Comparison of ENCODE assay signal across 8 cellular contexts in the genomic region with DNA sequence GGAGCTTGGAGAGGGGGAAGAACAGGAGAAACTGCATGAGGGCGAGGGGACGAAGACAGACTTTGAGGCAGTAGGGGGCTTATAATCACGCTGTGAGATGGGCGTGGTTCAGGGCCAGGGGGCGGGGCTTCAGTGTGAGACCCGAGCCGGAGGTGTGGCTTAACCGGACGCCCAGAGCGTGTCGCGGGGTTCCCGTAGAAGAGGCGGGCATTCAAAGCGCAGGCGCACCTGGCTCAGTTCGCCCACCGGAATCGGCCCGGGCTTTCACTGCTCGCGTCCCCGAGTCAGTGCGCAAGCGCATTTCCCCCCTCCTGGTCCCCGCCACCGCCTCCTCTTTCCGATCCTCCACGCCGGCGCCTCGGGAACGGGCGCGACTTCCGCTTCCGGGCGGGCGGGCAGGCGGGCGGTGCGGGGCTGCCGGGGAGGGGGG. TPM values are rescaled to one million over a fixed set of nuclear protein-coding genes. Genes with fewer than 3 reads are reported as not detected.
DNase-seq lines count a peak whose midpoint lies in the region; ATAC-seq lines count a peak whose summit lies in the region.

No MANE protein-coding gene starts in this region.

- peak; percentile 66 for ATAC-seq in HG03432 (IDR thresholded peaks at IDR 0.05; ENCODE audit: unreplicated experiment)

- DNase-seq in Ammon's horn (ENCODE audit: low spot score) (peak; percentile 94), GM19238 (ENCODE audit: insufficient read length, low spot score) (peak; percentile 96), NCI-H460 (ENCODE audit: extremely low read depth, low read depth) (peak; percentile 93), cerebellar cortex (ENCODE audit: low spot score) (peak; percentile 97), kidney tubule cell (ENCODE audit: low spot score) (peak; percentile 96)
- peak; percentile 97 for DNase-seq in activated CD4-positive, CD25-positive, alpha-beta regulatory T cell treated with anti-CD3 and anti-CD28 coated beads, Interleukin-2, amount 50 U/mL, for 72 hours
- DNase-seq in stimulated activated CD4-positive, alpha-beta T cell treated with anti-CD3 and anti-CD28 coated beads, Interleukin-15, amount 100 ng/mL, for 48 hours (ENCODE audit: low read depth in 2 of 2): peak; percentile 98

RNA-seq across cellular contexts. Expression of a gene that starts 0.2 kb away (rescaled TPM):
- 1.1 and 1.3 TPM in 2 replicates for total RNA-seq in NCI-H460 (2014; rRNA removed; shearing (Covaris generic))
- 2.2 and 3.3 TPM in 2 replicates for polyA plus RNA-seq in NCI-H460 (2014; cell fraction: nucleus; rRNA removed)

RNA-seq across cellular contexts. Expression of a gene that starts 5.1 kb away (rescaled TPM):
- total RNA-seq in NCI-H460 (2014; rRNA removed; shearing (Covaris generic)): 15.9 and 16.5 TPM in 2 replicates
- 19.8 and 31.2 TPM in 2 replicates for polyA plus RNA-seq in NCI-H460 (2014; cell fraction: nucleus; rRNA removed)

RNA-seq across cellular contexts. Expression of a gene that starts 5.9 kb away (rescaled TPM):
- total RNA-seq in NCI-H460 (2014; rRNA removed; shearing (Covaris generic)): 3.6 and 5.0 TPM in 2 replicates
- 7.2 and 8.3 TPM in 2 replicates for polyA plus RNA-seq in NCI-H460 (2014; cell fraction: nucleus; rRNA removed)

RNA-seq across cellular contexts. Expression of a gene that starts 19.1 kb away (rescaled TPM):
- total RNA-seq in NCI-H460 (2014; rRNA removed; shearing (Covaris generic)): 2.1 and 2.2 TPM in 2 replicates
- polyA plus RNA-seq in NCI-H460 (2014; cell fraction: nucleus; rRNA removed): 10.8 and 12.1 TPM in 2 replicates

RNA-seq across cellular contexts. Expression of a gene that starts 24.6 kb away (rescaled TPM):
- 2.1 and 3.2 TPM in 2 replicates for total RNA-seq in NCI-H460 (2014; rRNA removed; shearing (Covaris generic))
- 6.2 and 8.7 TPM in 2 replicates for polyA plus RNA-seq in NCI-H460 (2014; cell fraction: nucleus; rRNA removed)

Comparison
In these comparisons a context has a peak if more than half of its experiments do, and no peak if none do; other contexts are left out.
1. Peak in every context shown above with its lines: DNase-seq and ATAC-seq.